In genomic region chr14:61620130-61620946, GRCh38 we compare ENCODE assay signal across 9 cellular contexts.
A peak's percentile ranks its signal among the peaks of the same experiment; 100 is the strongest.
DNase-seq lines count a peak whose midpoint lies in the region; ATAC-seq and TF ChIP-seq lines count a peak whose summit lies in the region.
"Had no signal": no experiment of that assay in that cellular context is flagged by ENCODE, and none has a peak within 500 bp of the region (broad histone marks: within the 10 kb centered on the region; RNA-seq: fewer than 3 reads in every experiment).

No MANE protein-coding gene starts in this region.

- H3K36me3 ChIP-seq in sigmoid colon, result no peaks in the 10 kb centered on the region

- H3K9ac ChIP-seq in H9 (ENCODE audit: extremely low read depth, insufficient read length, low read length), result no peak overlapping the region
- H3K9ac ChIP-seq: KMS-11 had no signal

- H3K79me2 ChIP-seq in H9 (ENCODE audit: insufficient read depth, low read length), result no peaks in the 10 kb centered on the region

- peak in 1 of 4 donors; percentile 42 for TF ChIP-seq EP300 in sigmoid colon (IDR thresholded peaks at IDR 0.05)

- no peak overlapping the region for H2AFZ ChIP-seq in H9 (ENCODE audit: low read length)

- no peaks in the 10 kb centered on the region for H3K79me1 ChIP-seq in H9 (ENCODE audit: insufficient read depth, low read depth, low read length, poor library complexity, severe bottlenecking)

- intact Hi-C loops in sigmoid colon (cut with DNase I), result no loop called here

- DNase-seq in activated T-helper 9 cell treated with anti-CD3 and anti-CD28 coated beads, Interleukin-2, amount 50 U/mL, for 16 hours (ENCODE audit: low read depth), result peak; percentile 18
- DNase-seq in sigmoid colon, result no peak
- DNase-seq in activated gamma-delta T cell (lab: John Stamatoyannopoulos, UW), result no peak
- no peak for DNase-seq in nephron progenitor cell
- DNase-seq in H9, result no peak

- WGBS in sigmoid colon, 2 donors, result 82 to 84% methylated on average over 6 of the region's 6 CpGs
- no CpG with 5 or more reads among the region's 6 CpGs for WGBS in H9 (ENCODE audit: extremely low coverage, insufficient read length, low lambda C conversion rate)

- H2BK12ac ChIP-seq in H9 (ENCODE audit: insufficient read length, low read depth, low read length), result no peak overlapping the region

- no peak overlapping the region for H3K4me3 ChIP-seq in sigmoid colon

- H3K9me3 Mint-ChIP-seq in nephron progenitor cell, result no peaks in the 10 kb centered on the region
- no peaks in the 10 kb centered on the region for H3K9me3 Mint-ChIP-seq in H9

- no peak overlapping the region for H3K4me2 ChIP-seq in H9 (ENCODE audit: insufficient read depth, insufficient read length, low read length)
- H3K4me2 ChIP-seq: KMS-11 had no signal

- peaks cover 0 to 11% (median 11%) of the 10 kb centered on the region in 4 donors for H3K4me1 ChIP-seq in sigmoid colon
- no peaks in the 10 kb centered on the region; the same call in 1 of the 2 replicates for H3K4me1 ChIP-seq in H9 (ENCODE audit: insufficient read depth, low read length)

- no peak overlapping the region for H3K14ac ChIP-seq in H9 (ENCODE audit: insufficient read depth, low read length)

- ATAC-seq in GM18519 (IDR thresholded peaks at IDR 0.05; ENCODE audit: low FRiP score, unreplicated experiment) (peak; percentile 81), HG02678 (IDR thresholded peaks at IDR 0.05; ENCODE audit: unreplicated experiment) (peak; percentile 62), HG03354 (IDR thresholded peaks at IDR 0.05; ENCODE audit: poor library complexity, severe bottlenecking, unreplicated experiment) (no peak)

- no peak overlapping the region for H3K23ac ChIP-seq in H9 (ENCODE audit: insufficient read length, low read depth, low read length)

- H2BK15ac ChIP-seq in H9 (ENCODE audit: low read depth, low read length), result no peak overlapping the region

- no peaks in the 10 kb centered on the region for H3K9me3 ChIP-seq in sigmoid colon
- H3K9me3 ChIP-seq in H9 (ENCODE audit: control insufficient read depth, low read depth, low read length), result no peaks in the 10 kb centered on the region

- no peak overlapping the region for H3K4me3 Mint-ChIP-seq in nephron progenitor cell
- H3K4me3 Mint-ChIP-seq in H9, result no peak overlapping the region

- H3K27ac Mint-ChIP-seq in nephron progenitor cell, result no peak overlapping the region
- H3K27ac Mint-ChIP-seq in H9, result no peak overlapping the region

- no peak overlapping the region for H4K91ac ChIP-seq in H9 (ENCODE audit: insufficient read length, low read depth, low read length)

- H2BK5ac ChIP-seq in H9 (ENCODE audit: insufficient read length, low read length), result no peak overlapping the region

- H3K56ac ChIP-seq in H9 (ENCODE audit: insufficient read length, low read depth, low read length), result no peak overlapping the region

- H3K27me3 Mint-ChIP-seq in nephron progenitor cell (ENCODE audit: low read depth, poor library complexity) (peaks cover 11% of the 10 kb centered on the region), H9 (ENCODE audit: low read depth) (no peaks in the 10 kb centered on the region; the same call in 1 of the 2 replicates)

- no peak overlapping the region for H2AK5ac ChIP-seq in H9 (ENCODE audit: insufficient read length, low read length)

- H3K27me3 ChIP-seq in sigmoid colon, result no peaks in the 10 kb centered on the region
- no peaks in the 10 kb centered on the region for H3K27me3 ChIP-seq in H9 (ENCODE audit: insufficient read depth, low read length)

- TF ChIP-seq CTCF in sigmoid colon (IDR thresholded peaks at IDR 0.05), result no peak
- TF ChIP-seq CTCF in nephron progenitor cell (IDR thresholded peaks at IDR 0.05), result no peak
- no peak for TF ChIP-seq CTCF in H9 (conservative IDR thresholded peaks at IDR 0.05)

- H3K4me1 Mint-ChIP-seq in nephron progenitor cell, result peaks cover 32% of the 10 kb centered on the region
- H3K4me1 Mint-ChIP-seq in H9, result peaks cover 13 to 15% of the 10 kb centered on the region in 2 experiments

- no peak overlapping the region for H2BK120ac ChIP-seq in H9 (ENCODE audit: low read depth, low read length, poor library complexity, severe bottlenecking)

- H3K36me3 Mint-ChIP-seq in nephron progenitor cell (ENCODE audit: low read depth), result no peaks in the 10 kb centered on the region
- H3K36me3 Mint-ChIP-seq in H9 (ENCODE audit: insufficient read depth in 1 of 3, low read depth in 3 of 3), result no peaks in the 10 kb centered on the region; a peak in 1 of 7 replicates

- no peak overlapping the region for H3K18ac ChIP-seq in H9 (ENCODE audit: insufficient read length, low read depth, low read length)

- H2BK20ac ChIP-seq in H9 (ENCODE audit: low read depth, low read length, poor library complexity, severe bottlenecking), result no peak overlapping the region

- H3K27ac ChIP-seq in sigmoid colon, result peak overlapping the region in 3 of 4 donors; percentile 46 to 55 (median 53)
- no peak overlapping the region for H3K27ac ChIP-seq in H9 (ENCODE audit: insufficient read length, low read depth, low read length)
- H3K27ac ChIP-seq: KMS-11 had no signal

- no peaks in the 10 kb centered on the region for H3K23me2 ChIP-seq in H9 (ENCODE audit: insufficient read length, low read depth, low read length, poor library complexity, severe bottlenecking)

- TF ChIP-seq POLR2A in sigmoid colon (IDR thresholded peaks at IDR 0.05), result no peak

- H4K5ac ChIP-seq in H9 (ENCODE audit: insufficient read length, low read depth, low read length), result no peak overlapping the region

- no peaks in the 10 kb centered on the region for H4K20me1 ChIP-seq in H9 (ENCODE audit: control insufficient read depth, insufficient read depth, insufficient read length)

- H3K4ac ChIP-seq in H9 (ENCODE audit: low read depth, low read length), result no peak overlapping the region

- H3T11ph ChIP-seq in H9 (ENCODE audit: low read length), result no peak overlapping the region

- no peak overlapping the region for H4K8ac ChIP-seq in H9 (replicated peaks; ENCODE audit: insufficient read length, low read depth, low read length)
